ENCODE assay signal across 22 cellular contexts in genomic region chr18:61530681-61531080, GRCh38.
"Had no signal": no experiment of that assay in that cellular context is flagged by ENCODE, and none has a peak within 500 bp of the region (broad histone marks: within the 10 kb centered on the region; RNA-seq: fewer than 3 reads in every experiment).

No MANE protein-coding gene starts in this region.

- H3K27me3 ChIP-seq: gastrocnemius medialis, neural progenitor cell, ovary, right atrium auricular region, sigmoid colon, testis, tibial nerve had no signal

- H3K9me3 Mint-ChIP-seq: natural killer cell treated with Interleukin-12 subunit alpha and Interleukin-12 subunit beta and Interleukin-15 and Interleukin-18, amount 100 ng/mL, for 72 hours; neural progenitor cell; stimulated activated naive B cell treated with anti-CD40 and anti-IgM and Interleukin-4, amounts not matched to agents 10 μg/mL and 1 μg/mL and 100 μg/mL, for 72 hours; stimulated activated naive CD8-positive, alpha-beta T cell treated with anti-CD3 and anti-CD28 coated beads, Interleukin-15, amount 100 ng/mL, for 72 hours had no signal

- H3K4me3 ChIP-seq: gastrocnemius medialis, left ventricle myocardium inferior, lower lobe of right lung, neural progenitor cell, ovary, right atrium auricular region, sigmoid colon, skin epidermis, testis, tibial nerve had no signal

- H3K9ac ChIP-seq: neural progenitor cell had no signal

- H2AFZ ChIP-seq: neural progenitor cell had no signal

- H3K9me3 ChIP-seq: gastrocnemius medialis, left ventricle myocardium inferior, lower lobe of right lung, ovary, right atrium auricular region, sigmoid colon, testis, tibial nerve had no signal

- FAIRE-seq: endometrium, kidney had no signal

- H3K36me3 Mint-ChIP-seq: natural killer cell treated with Interleukin-12 subunit alpha and Interleukin-12 subunit beta and Interleukin-15 and Interleukin-18, amount 100 ng/mL, for 72 hours; neural progenitor cell; stimulated activated naive B cell treated with anti-CD40 and anti-IgM and Interleukin-4, amounts not matched to agents 10 μg/mL and 1 μg/mL and 100 μg/mL, for 72 hours had no signal

- H3K4me2 ChIP-seq: neural progenitor cell had no signal

- ATAC-seq: esophagus mucosa; gastrocnemius medialis; left cardiac atrium; lower lobe of right lung; natural killer cell treated with Interleukin-12 subunit alpha and Interleukin-12 subunit beta and Interleukin-15 and Interleukin-18, amount 100 ng/mL, for 72 hours; stimulated activated naive B cell treated with anti-CD40 and anti-IgM and Interleukin-4, amounts not matched to agents 10 μg/mL and 1 μg/mL and 100 μg/mL, for 72 hours; stimulated activated naive CD8-positive, alpha-beta T cell treated with anti-CD3 and anti-CD28 coated beads, Interleukin-15, amount 100 ng/mL, for 72 hours had no signal

- H3K4me1 Mint-ChIP-seq: stimulated activated naive B cell treated with anti-CD40 and anti-IgM and Interleukin-4, amounts not matched to agents 10 μg/mL and 1 μg/mL and 100 μg/mL, for 72 hours; stimulated activated naive CD8-positive, alpha-beta T cell treated with anti-CD3 and anti-CD28 coated beads, Interleukin-15, amount 100 ng/mL, for 72 hours had no signal

- DNase-seq: cortex of kidney; effector memory CD4-positive, alpha-beta T cell; gastrocnemius medialis; kidney; left cardiac atrium; lower lobe of right lung; mesenchymal stem cell; ovary; sigmoid colon; stimulated activated CD4-positive, alpha-beta T cell treated with anti-CD3 and anti-CD28 coated beads, Interleukin-2, amount 100 ng/mL, for 24 hours; stimulated activated CD4-positive, alpha-beta T cell treated with anti-CD3 and anti-CD28 coated beads, Interleukin-4, amount 100 ng/mL, for 4 hours; stimulated activated naive B cell treated with anti-CD40 and anti-IgM and Interleukin-4, amounts not matched to agents 10 μg/mL and 1 μg/mL and 100 μg/mL, for 72 hours; stimulated activated naive CD8-positive, alpha-beta T cell treated with anti-CD3 and anti-CD28 coated beads, Interleukin-15, amount 100 ng/mL, for 72 hours; testis had no signal

- H3K27ac Mint-ChIP-seq: natural killer cell treated with Interleukin-12 subunit alpha and Interleukin-12 subunit beta and Interleukin-15 and Interleukin-18, amount 100 ng/mL, for 72 hours; neural progenitor cell; stimulated activated naive B cell treated with anti-CD40 and anti-IgM and Interleukin-4, amounts not matched to agents 10 μg/mL and 1 μg/mL and 100 μg/mL, for 72 hours; stimulated activated naive CD8-positive, alpha-beta T cell treated with anti-CD3 and anti-CD28 coated beads, Interleukin-15, amount 100 ng/mL, for 72 hours had no signal

- H3K27me3 Mint-ChIP-seq: natural killer cell treated with Interleukin-12 subunit alpha and Interleukin-12 subunit beta and Interleukin-15 and Interleukin-18, amount 100 ng/mL, for 72 hours had no signal

- H3K4me3 Mint-ChIP-seq: natural killer cell treated with Interleukin-12 subunit alpha and Interleukin-12 subunit beta and Interleukin-15 and Interleukin-18, amount 100 ng/mL, for 72 hours; neural progenitor cell; stimulated activated naive B cell treated with anti-CD40 and anti-IgM and Interleukin-4, amounts not matched to agents 10 μg/mL and 1 μg/mL and 100 μg/mL, for 72 hours; stimulated activated naive CD8-positive, alpha-beta T cell treated with anti-CD3 and anti-CD28 coated beads, Interleukin-15, amount 100 ng/mL, for 72 hours had no signal

- H3K4me1 ChIP-seq: gastrocnemius medialis, left ventricle myocardium inferior, lower lobe of right lung, right atrium auricular region, sigmoid colon, testis, tibial nerve had no signal

- H3K36me3 ChIP-seq: gastrocnemius medialis, left ventricle myocardium inferior, lower lobe of right lung, neural progenitor cell, ovary, right atrium auricular region, sigmoid colon, tibial nerve had no signal

- H3K27ac ChIP-seq: gastrocnemius medialis, left ventricle myocardium inferior, lower lobe of right lung, neural progenitor cell, ovary, right atrium auricular region, sigmoid colon, skin epidermis, testis, tibial nerve had no signal
